ENCODE assay signal across 8 cellular contexts in genomic region chr3:141486416-141486734, GRCh38. TPM values are rescaled to one million over a fixed set of nuclear protein-coding genes. Genes with fewer than 3 reads are reported as not detected.
DNase-seq lines count a peak whose midpoint lies in the region; ATAC-seq and TF ChIP-seq lines count a peak whose summit lies in the region.

No MANE protein-coding gene starts in this region.

- in situ Hi-C loops in G401 (cut with HindIII; ENCODE audit: low sequenced_read_pairs) = no loop called here

- peak overlapping the region; percentile 41 for H3K27ac ChIP-seq in angular gyrus (ENCODE audit: low read depth, low read length)
- peak overlapping the region; percentile 8 to 96 for H3K27ac ChIP-seq in testis

- H3K9me3 ChIP-seq in testis = no peaks in the 10 kb centered on the region

- H3K27ac Mint-ChIP-seq in activated naive CD4-positive, alpha-beta T cell treated with anti-CD3 and anti-CD28 coated beads, Interleukin-2, amount 10 ng/mL, durations not matched to agents 7 days and 5 days = peak overlapping the region; percentile 92

- 0 to 1% methylated on average over 5 of the region's 5 CpGs for WGBS in testis, 2 donors

- CTCF ChIA-PET in activated naive CD4-positive, alpha-beta T cell treated with anti-CD3 and anti-CD28 coated beads, Interleukin-2, amount 10 ng/mL, durations not matched to agents 7 days and 5 days (lab: Charles Lee) = no interaction called here

- no peaks in the 10 kb centered on the region for H3K9me3 Mint-ChIP-seq in activated naive CD4-positive, alpha-beta T cell treated with anti-CD3 and anti-CD28 coated beads, Interleukin-2, amount 10 ng/mL, durations not matched to agents 7 days and 5 days

- H3K4me1 Mint-ChIP-seq in activated naive CD4-positive, alpha-beta T cell treated with anti-CD3 and anti-CD28 coated beads, Interleukin-2, amount 10 ng/mL, durations not matched to agents 7 days and 5 days = peaks cover 68% of the 10 kb centered on the region

- intact Hi-C loops in testis (cut with DNase I; ENCODE audit: low total_unique reads) = no loop called here

- H3K4me3 ChIP-seq in testis = peak overlapping the region; percentile 82 to 92

- peak overlapping the region; percentile 80 for H3K4me3 Mint-ChIP-seq in activated naive CD4-positive, alpha-beta T cell treated with anti-CD3 and anti-CD28 coated beads, Interleukin-2, amount 10 ng/mL, durations not matched to agents 7 days and 5 days

- no peak for DNase-seq in activated naive CD4-positive, alpha-beta T cell treated with anti-CD3 and anti-CD28 coated beads, Interleukin-2, amount 10 ng/mL, durations not matched to agents 7 days and 5 days
- no peak for DNase-seq in activated naive CD4-positive, alpha-beta T cell treated with Interleukin-2 at 50 U/mL for 16 hours
- no peak for DNase-seq in left lobe of liver (ENCODE audit: low spot score)
- no peak for DNase-seq in testis
- no peak for DNase-seq in SIG-M5 (lab: John Stamatoyannopoulos, UW)
- DNase-seq in G401 (ENCODE audit: low spot score) = no peak

- H3K27me3 Mint-ChIP-seq in activated naive CD4-positive, alpha-beta T cell treated with anti-CD3 and anti-CD28 coated beads, Interleukin-2, amount 10 ng/mL, durations not matched to agents 7 days and 5 days = no peaks in the 10 kb centered on the region

- ATAC-seq in left lobe of liver (peak; percentile 4), HG02798 (IDR thresholded peaks at IDR 0.05; ENCODE audit: poor library complexity, unreplicated experiment) (no peak)

- H3K36me3 Mint-ChIP-seq in activated naive CD4-positive, alpha-beta T cell treated with anti-CD3 and anti-CD28 coated beads, Interleukin-2, amount 10 ng/mL, durations not matched to agents 7 days and 5 days = peaks cover 36% of the 10 kb centered on the region

- H3K27me3 ChIP-seq in testis = no peaks in the 10 kb centered on the region

- no peak for TF ChIP-seq CTCF in testis (IDR thresholded peaks at IDR 0.05)

- no peak for TF ChIP-seq POLR2A in testis (IDR thresholded peaks at IDR 0.05)

- H3K36me3 ChIP-seq in testis (ENCODE audit: low read depth, missing control alignments) = no peaks in the 10 kb centered on the region

- H3K4me1 ChIP-seq in testis = peaks cover 4% of the 10 kb centered on the region

RNA-seq across cellular contexts. Expression of gene RASA2, which starts 0.5 kb away (rescaled TPM):
- total RNA-seq in left lobe of liver (3.7 TPM), testis (10 to 100 TPM; 16.2 to 18.3 TPM)
- polyA plus RNA-seq in testis (ENCODE audit: insufficient read depth, low read depth, low replicate concordance) = 18.2 TPM
- total RNA-seq in G401 (2014; rRNA removed; shearing (Covaris generic)) = 6.4 and 10.2 TPM in 2 replicates
